ENCODE assay signal across 9 cellular contexts in genomic region chr17:41308251-41308917, GRCh38. TPM values are rescaled to one million over a fixed set of nuclear protein-coding genes. Genes with fewer than 3 reads are reported as not detected.
DNase-seq lines count a peak whose midpoint lies in the region; ATAC-seq and TF ChIP-seq lines count a peak whose summit lies in the region.
"Had no signal": no experiment of that assay in that cellular context is flagged by ENCODE, and none has a peak within 500 bp of the region (broad histone marks: within the 10 kb centered on the region; RNA-seq: fewer than 3 reads in every experiment).

No MANE protein-coding gene starts in this region.

- peaks cover 50% of the 10 kb centered on the region for H3K4me1 Mint-ChIP-seq in activated naive CD4-positive, alpha-beta T cell treated with anti-CD3 and anti-CD28 coated beads, Interleukin-2, amount 10 ng/mL, durations not matched to agents 7 days and 5 days

- H3K36me3 Mint-ChIP-seq in activated naive CD4-positive, alpha-beta T cell treated with anti-CD3 and anti-CD28 coated beads, Interleukin-2, amount 10 ng/mL, durations not matched to agents 7 days and 5 days, result no peaks in the 10 kb centered on the region

- ATAC-seq in GM19468 (IDR thresholded peaks at IDR 0.05; ENCODE audit: extremely low read depth, unreplicated experiment) (peak; percentile 42), thoracic aorta (ENCODE audit: insufficient number of reproducible peaks, low FRiP score, low read depth) (no peak), GM18505 (IDR thresholded peaks at IDR 0.05; ENCODE audit: unreplicated experiment) (no peak), SK-N-SH treated with all-trans-retinoic acid at 6 μM for 48 hours (no peak)

- H3K36me3 ChIP-seq in Peyer's patch (no peaks in the 10 kb centered on the region), mucosa of rectum (ENCODE audit: control insufficient read depth in 2 of 2, insufficient read depth in 2 of 2, low read length in 2 of 2) (no peaks in the 10 kb centered on the region), thoracic aorta (no peaks in the 10 kb centered on the region)

- peak overlapping the region; percentile 93 for H3K27ac Mint-ChIP-seq in activated naive CD4-positive, alpha-beta T cell treated with anti-CD3 and anti-CD28 coated beads, Interleukin-2, amount 10 ng/mL, durations not matched to agents 7 days and 5 days

- peak overlapping the region in 1 of 4 donors; percentile 17 for H3K4me3 ChIP-seq in Peyer's patch
- peak overlapping the region in 1 of 2 donors; percentile 35 for H3K4me3 ChIP-seq in mucosa of rectum (ENCODE audit: low read length in 2 of 2)
- peak overlapping the region; percentile 19 for H3K4me3 ChIP-seq in thoracic aorta

- H3K27me3 ChIP-seq in Peyer's patch (no peaks in the 10 kb centered on the region), mucosa of rectum (ENCODE audit: control insufficient read depth in 2 of 2, insufficient read depth in 2 of 2, low read length in 2 of 2) (peaks cover 2 to 8% of the 10 kb centered on the region in 2 donors), thoracic aorta (replicated peaks; ENCODE audit: insufficient read depth) (no peaks in the 10 kb centered on the region)

- peaks cover 8% of the 10 kb centered on the region for H3K27me3 Mint-ChIP-seq in activated naive CD4-positive, alpha-beta T cell treated with anti-CD3 and anti-CD28 coated beads, Interleukin-2, amount 10 ng/mL, durations not matched to agents 7 days and 5 days

- DNase-seq in Peyer's patch, result peak; percentile 48 to 89 (median 86)
- DNase-seq in activated naive CD4-positive, alpha-beta T cell treated with anti-CD3 and anti-CD28 coated beads, Interleukin-2, amount 10 ng/mL, durations not matched to agents 7 days and 5 days, result peak; percentile 81
- DNase-seq in thoracic aorta (ENCODE audit: low spot score), result no peak
- DNase-seq in ecto neural progenitor cell (ENCODE audit: low spot score), result no peak

- TF ChIP-seq POLR2A in Peyer's patch (IDR thresholded peaks at IDR 0.05), result no peak
- no peak for TF ChIP-seq POLR2A in GM18505 (IDR thresholded peaks at IDR 0.05; ENCODE audit: borderline replicate concordance, extremely low read depth, insufficient read depth, insufficient read length)

- H3K4me3 Mint-ChIP-seq in activated naive CD4-positive, alpha-beta T cell treated with anti-CD3 and anti-CD28 coated beads, Interleukin-2, amount 10 ng/mL, durations not matched to agents 7 days and 5 days, result peak overlapping the region; percentile 55

- H3K27ac ChIP-seq in Peyer's patch (peak overlapping the region in 3 of 4 donors; percentile 30 to 77 (median 62)), mucosa of rectum (ENCODE audit: low read depth in 2 of 2, low read length in 2 of 2) (peak overlapping the region; percentile 13 to 69), thoracic aorta (no peak overlapping the region)

- TF ChIP-seq CTCF in Peyer's patch (IDR thresholded peaks at IDR 0.05), result no peak
- no peak for TF ChIP-seq CTCF in thoracic aorta (IDR thresholded peaks at IDR 0.05)

- H3K9ac ChIP-seq in mucosa of rectum (ENCODE audit: low read depth in 1 of 2, low read length in 2 of 2), result no peak overlapping the region

- H3K9me3 Mint-ChIP-seq in activated naive CD4-positive, alpha-beta T cell treated with anti-CD3 and anti-CD28 coated beads, Interleukin-2, amount 10 ng/mL, durations not matched to agents 7 days and 5 days, result peaks cover 4% of the 10 kb centered on the region

- CTCF ChIA-PET in activated naive CD4-positive, alpha-beta T cell treated with anti-CD3 and anti-CD28 coated beads, Interleukin-2, amount 10 ng/mL, durations not matched to agents 7 days and 5 days (lab: Charles Lee), result interaction anchor here (0.8 to 1.4 kb wide), 4 partner anchors 14 to 240 kb away, joined by 3 to 8 read pairs (median 4); no protein-coding TSS in a partner anchor

- H3K4me1 ChIP-seq in Peyer's patch (peaks cover 0 to 23% (median 0%) of the 10 kb centered on the region in 4 donors), mucosa of rectum (ENCODE audit: control insufficient read depth in 2 of 2, insufficient read depth in 2 of 2, low read length in 2 of 2) (peaks cover 0 to 11% of the 10 kb centered on the region in 2 donors), thoracic aorta (ENCODE audit: control insufficient read depth in 1 of 2, low read depth in 2 of 2) (peaks cover 0 to 9% of the 10 kb centered on the region in 2 donors)

- H3K9me3 ChIP-seq in Peyer's patch, result no peaks in the 10 kb centered on the region
- no peaks in the 10 kb centered on the region for H3K9me3 ChIP-seq in mucosa of rectum (ENCODE audit: control insufficient read depth in 2 of 2, low read length in 2 of 2)
- H3K9me3 ChIP-seq in thoracic aorta, result no peaks in the 10 kb centered on the region

TF ChIP-seq in SK-N-SH treated with all-trans-retinoic acid at 6 μM for 48 hours, 23 proteins besides CTCF, POLR2A, EP300 and RAD21:
- no peak for TF ChIP-seq RARB (CRISPR knock-in tag; IDR thresholded peaks at IDR 0.05)
- TF ChIP-seq ZFP30 (CRISPR knock-in tag; IDR thresholded peaks at IDR 0.05), result no peak
- TF ChIP-seq ZNF70 (CRISPR knock-in tag; IDR thresholded peaks at IDR 0.05), result no peak
- TF ChIP-seq SNAI2 (CRISPR knock-in tag; IDR thresholded peaks at IDR 0.05), result no peak
- no peak for TF ChIP-seq ZC3H10 (CRISPR knock-in tag; IDR thresholded peaks at IDR 0.05)
- TF ChIP-seq CSRNP3 (CRISPR knock-in tag; IDR thresholded peaks at IDR 0.05), result no peak
- TF ChIP-seq ESRRG (CRISPR knock-in tag; IDR thresholded peaks at IDR 0.05), result no peak
- TF ChIP-seq ZNF8 (CRISPR knock-in tag; IDR thresholded peaks at IDR 0.05), result no peak
- no peak for TF ChIP-seq PATZ1 (CRISPR knock-in tag; IDR thresholded peaks at IDR 0.05; ENCODE audit: borderline replicate concordance)
- TF ChIP-seq GLIS3 (CRISPR knock-in tag; IDR thresholded peaks at IDR 0.05), result no peak
- TF ChIP-seq TOX (CRISPR knock-in tag; IDR thresholded peaks at IDR 0.05; ENCODE audit: borderline replicate concordance), result no peak
- TF ChIP-seq ARNTL (CRISPR knock-in tag; IDR thresholded peaks at IDR 0.05; ENCODE audit: borderline replicate concordance, low read depth), result no peak
- no peak for TF ChIP-seq ZNF565 (CRISPR knock-in tag; conservative IDR thresholded peaks at IDR 0.05; ENCODE audit: low read depth)
- TF ChIP-seq, protein P1, sequence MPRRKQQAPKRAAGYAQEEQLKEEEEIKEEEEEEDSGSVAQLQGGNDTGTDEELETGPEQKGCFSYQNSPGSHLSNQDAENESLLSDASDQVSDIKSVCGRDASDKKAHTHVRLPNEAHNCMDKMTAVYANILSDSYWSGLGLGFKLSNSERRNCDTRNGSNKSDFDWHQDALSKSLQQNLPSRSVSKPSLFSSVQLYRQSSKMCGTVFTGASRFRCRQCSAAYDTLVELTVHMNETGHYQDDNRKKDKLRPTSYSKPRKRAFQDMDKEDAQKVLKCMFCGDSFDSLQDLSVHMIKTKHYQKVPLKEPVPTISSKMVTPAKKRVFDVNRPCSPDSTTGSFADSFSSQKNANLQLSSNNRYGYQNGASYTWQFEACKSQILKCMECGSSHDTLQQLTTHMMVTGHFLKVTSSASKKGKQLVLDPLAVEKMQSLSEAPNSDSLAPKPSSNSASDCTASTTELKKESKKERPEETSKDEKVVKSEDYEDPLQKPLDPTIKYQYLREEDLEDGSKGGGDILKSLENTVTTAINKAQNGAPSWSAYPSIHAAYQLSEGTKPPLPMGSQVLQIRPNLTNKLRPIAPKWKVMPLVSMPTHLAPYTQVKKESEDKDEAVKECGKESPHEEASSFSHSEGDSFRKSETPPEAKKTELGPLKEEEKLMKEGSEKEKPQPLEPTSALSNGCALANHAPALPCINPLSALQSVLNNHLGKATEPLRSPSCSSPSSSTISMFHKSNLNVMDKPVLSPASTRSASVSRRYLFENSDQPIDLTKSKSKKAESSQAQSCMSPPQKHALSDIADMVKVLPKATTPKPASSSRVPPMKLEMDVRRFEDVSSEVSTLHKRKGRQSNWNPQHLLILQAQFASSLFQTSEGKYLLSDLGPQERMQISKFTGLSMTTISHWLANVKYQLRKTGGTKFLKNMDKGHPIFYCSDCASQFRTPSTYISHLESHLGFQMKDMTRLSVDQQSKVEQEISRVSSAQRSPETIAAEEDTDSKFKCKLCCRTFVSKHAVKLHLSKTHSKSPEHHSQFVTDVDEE (CRISPR knock-in tag; IDR thresholded peaks at IDR 0.05), result no peak
TF ChIP-seq in SK-N-SH treated with all-trans-retinoic acid at 6 μM for 48 hours: peak in this region for 0.

RNA-seq across cellular contexts. Expression of gene KRTAP16-1, which starts 0.7 kb away (rescaled TPM):
- total RNA-seq in Peyer's patch (not detected), thoracic aorta (not detected)
- total RNA-seq: fibroblast of villous mesenchyme had no signal

RNA-seq across cellular contexts. Expression of gene KRTAP29-1, which starts 5.7 kb away (rescaled TPM):
- total RNA-seq in Peyer's patch, result not detected
- total RNA-seq in thoracic aorta, result not detected
- total RNA-seq: fibroblast of villous mesenchyme had no signal

RNA-seq across cellular contexts. Expression of gene KRTAP17-1, which starts 7.1 kb away (rescaled TPM):
- total RNA-seq in Peyer's patch, result not detected
- total RNA-seq in thoracic aorta, result not detected
- total RNA-seq: fibroblast of villous mesenchyme had no signal

RNA-seq across cellular contexts. Expression of gene KRTAP9-7, which starts 32.9 kb away (rescaled TPM):
- total RNA-seq in Peyer's patch (not detected), thoracic aorta (not detected)
- total RNA-seq: fibroblast of villous mesenchyme had no signal

RNA-seq across cellular contexts. Expression of gene KRT33A, which starts 42.2 kb away (rescaled TPM):
- total RNA-seq in Peyer's patch, result not detected
- total RNA-seq in thoracic aorta, result not detected
- total RNA-seq: fibroblast of villous mesenchyme had no signal

Comparison
In these comparisons a context has a peak if more than half of its experiments do, and no peak if none do; other contexts are left out.
1. DNase-seq: peak in Peyer's patch (3 of 3) and activated naive CD4-positive, alpha-beta T cell treated with anti-CD3 and anti-CD28 coated beads, Interleukin-2, amount 10 ng/mL, durations not matched to agents 7 days and 5 days (single experiment); none in thoracic aorta (single experiment) and ecto neural progenitor cell (single experiment).
2. H3K27ac ChIP-seq: peak in Peyer's patch (3 of 4) and mucosa of rectum (2 of 2); none in thoracic aorta (0 of 2).